In genomic region chr17:79838541-79839274, GRCh38 we compare ENCODE assay signal across 8 cellular contexts. TPM values are rescaled to one million over a fixed set of nuclear protein-coding genes. Genes with fewer than 3 reads are reported as not detected.
A peak's percentile ranks its signal among the peaks of the same experiment; 100 is the strongest.
DNase-seq lines count a peak whose midpoint lies in the region; ATAC-seq and TF ChIP-seq lines count a peak whose summit lies in the region.

No MANE protein-coding gene starts in this region.

- H3K4me1 ChIP-seq in right atrium auricular region, result peaks cover 3 to 76% of the 10 kb centered on the region in 2 donors
- peaks cover 12% of the 10 kb centered on the region for H3K4me1 ChIP-seq in prostate gland (replicated peaks)

- peak overlapping the region; percentile 94 for H3K27ac ChIP-seq in C4-2B
- H3K27ac ChIP-seq in HL-60 (replicated peaks), result peak overlapping the region; percentile 96
- peak overlapping the region; percentile 95 to 96 for H3K27ac ChIP-seq in right atrium auricular region
- peak overlapping the region; percentile 97 for H3K27ac ChIP-seq in prostate gland

- H3K4me3 ChIP-seq in HL-60 (replicated peaks; ENCODE audit: insufficient read depth, low read length) (peak overlapping the region; percentile 78), right atrium auricular region (peak overlapping the region; percentile 86 to 88), prostate gland (peak overlapping the region; percentile 76 to 86)

- peak; percentile 12 for ATAC-seq in GM19438 (IDR thresholded peaks at IDR 0.05; ENCODE audit: low read depth, unreplicated experiment)
- no peak for ATAC-seq in esophagus mucosa

- no peak for TF ChIP-seq POLR2A in prostate gland (IDR thresholded peaks at IDR 0.05)

- 0% methylated on average over 44 of the region's 67 CpGs for WGBS in prostate gland

- H3K9me3 ChIP-seq in right atrium auricular region (no peaks in the 10 kb centered on the region), prostate gland (no peaks in the 10 kb centered on the region)

- in situ Hi-C loops in SK-MEL-5 (cut with HindIII; ENCODE audit: low pct_unique_long_range_greater_than_20kb, low sequenced_read_pairs), result no loop called here

- peak; percentile 55 to 62 for DNase-seq in HL-60 (ENCODE audit: low read depth in 1 of 2, low spot score in 1 of 2)
- peak; percentile 59 for DNase-seq in SK-MEL-5 (ENCODE audit: low read depth, low spot score)
- DNase-seq in amniotic epithelial cell (ENCODE audit: low read depth), result peak; percentile 54
- no peak for DNase-seq in right atrium auricular region (ENCODE audit: low spot score)
- DNase-seq in prostate gland (ENCODE audit: low spot score), result peak; percentile 54

- peaks cover 16% of the 10 kb centered on the region for H3K36me3 ChIP-seq in right atrium auricular region
- H3K36me3 ChIP-seq in prostate gland, result peaks cover 0 to 10% of the 10 kb centered on the region in 2 donors

- TF ChIP-seq CTCF in C4-2B (conservative IDR thresholded peaks at IDR 0.05) (no peak), HL-60 (IDR thresholded peaks at IDR 0.05; ENCODE audit: insufficient read depth, low read length) (no peak), right atrium auricular region (IDR thresholded peaks at IDR 0.05) (no peak), prostate gland (IDR thresholded peaks at IDR 0.05) (no peak)

- peaks cover 34% of the 10 kb centered on the region for H3K27me3 ChIP-seq in HL-60 (ENCODE audit: insufficient read depth, poor library complexity, severe bottlenecking)
- peaks cover 25 to 33% of the 10 kb centered on the region in 2 donors for H3K27me3 ChIP-seq in right atrium auricular region
- peaks cover 17% of the 10 kb centered on the region for H3K27me3 ChIP-seq in prostate gland (replicated peaks; ENCODE audit: insufficient read depth)

- intact Hi-C loops in prostate gland (cut with DNase I), result loop anchor here (5.0 kb wide), 1 partner anchor 41 kb away; the partner anchor contains the start of gene CBX8

RNA-seq across cellular contexts. Expression of gene CBX4, which starts 0.5 kb away (rescaled TPM):
- 120 and 128 TPM in 2 replicates for total RNA-seq in SK-MEL-5 (2014; rRNA removed; shearing (Covaris generic))
- polyA plus RNA-seq in SK-MEL-5 (2015; cell fraction: cytosol; rRNA removed), result 243 and 286 TPM in 2 replicates
- 260 and 320 TPM in 2 replicates for polyA plus RNA-seq in SK-MEL-5 (2015; cell fraction: nucleus; rRNA removed)
- total RNA-seq in right atrium auricular region, result 10 to 100 TPM; 22.8 to 24.3 TPM
- total RNA-seq in prostate gland, result 10 to 100 TPM; 28.0 to 28.5 TPM
- 25.2 TPM for total RNA-seq in esophagus mucosa

RNA-seq across cellular contexts. Expression of gene CBX8, which starts 41.8 kb away (rescaled TPM):
- 31.3 and 34.4 TPM in 2 replicates for total RNA-seq in SK-MEL-5 (2014; rRNA removed; shearing (Covaris generic))
- 16.1 and 27.3 TPM in 2 replicates for polyA plus RNA-seq in SK-MEL-5 (2015; cell fraction: cytosol; rRNA removed)
- 30.6 and 35.7 TPM in 2 replicates for polyA plus RNA-seq in SK-MEL-5 (2015; cell fraction: nucleus; rRNA removed)
- total RNA-seq in right atrium auricular region (1 to 10 TPM; 2.7 to 3.0 TPM), prostate gland (1 to 10 TPM; 4.7 to 4.8 TPM), esophagus mucosa (3.8 TPM)
